ENCODE assay signal across 15 cellular contexts in genomic region chr4:84878090-84878489, GRCh38.
DNase-seq lines count a peak whose midpoint lies in the region; ATAC-seq and TF ChIP-seq lines count a peak whose summit lies in the region.
"Had no signal": no experiment of that assay in that cellular context is flagged by ENCODE, and none has a peak within 500 bp of the region (broad histone marks: within the 10 kb centered on the region; RNA-seq: fewer than 3 reads in every experiment).

No MANE protein-coding gene starts in this region.

- DNase-seq in AG08396 (ENCODE audit: low spot score) (peak; percentile 53), LHCN-M2 (ENCODE audit: low read depth) (peak; percentile 93), dedifferentiated amniotic fluid mesenchymal stem cell (ENCODE audit: extremely low spot score) (peak; percentile 71), left lung (no peak), sigmoid colon (no peak), left cardiac atrium (no peak)
- no peak for DNase-seq in stimulated activated CD4-positive, alpha-beta T cell treated with anti-CD3 and anti-CD28 coated beads, Interleukin-2, amount 100 ng/mL, for 48 hours
- DNase-seq: activated naive CD8-positive, alpha-beta T cell treated with anti-CD3 and anti-CD28 coated beads, Interleukin-2, amount 10 ng/mL, durations not matched to agents 7 days and 5 days; NCI-H446; nephron progenitor cell; Peyer's patch; spleen; upper lobe of left lung had no signal

- H3K9me3 ChIP-seq in left lung (no peaks in the 10 kb centered on the region), sigmoid colon (no peaks in the 10 kb centered on the region)
- H3K9me3 ChIP-seq: BLaER1, Peyer's patch, spleen, upper lobe of left lung had no signal

- 84 to 89% methylated on average over 1 of the region's 1 CpG for WGBS in sigmoid colon, 2 donors

- peaks cover 0 to 9% of the 10 kb centered on the region in 2 donors for H3K36me3 ChIP-seq in left lung
- H3K36me3 ChIP-seq in sigmoid colon = peaks cover 0 to 4% (median 0%) of the 10 kb centered on the region in 4 donors
- H3K36me3 ChIP-seq: Peyer's patch had no signal

- H3K4me1 ChIP-seq in left lung = peaks cover 0 to 14% of the 10 kb centered on the region in 2 donors
- H3K4me1 ChIP-seq in sigmoid colon = no peaks in the 10 kb centered on the region
- H3K4me1 ChIP-seq: BLaER1, Peyer's patch, spleen had no signal

- no peak for TF ChIP-seq EP300 in sigmoid colon (IDR thresholded peaks at IDR 0.05)

- no peak for TF ChIP-seq POLR2A in sigmoid colon (IDR thresholded peaks at IDR 0.05)

- H3K4me3 ChIP-seq in left lung (no peak overlapping the region), sigmoid colon (no peak overlapping the region)
- H3K4me3 ChIP-seq: BLaER1, Peyer's patch, spleen, upper lobe of left lung had no signal

- no peaks in the 10 kb centered on the region for H3K27me3 ChIP-seq in left lung
- no peaks in the 10 kb centered on the region for H3K27me3 ChIP-seq in sigmoid colon
- H3K27me3 ChIP-seq: BLaER1, Peyer's patch, spleen, upper lobe of left lung had no signal

- TF ChIP-seq CTCF in left lung (IDR thresholded peaks at IDR 0.05) = no peak
- TF ChIP-seq CTCF in sigmoid colon (IDR thresholded peaks at IDR 0.05) = no peak

- peak overlapping the region in 1 of 2 donors; percentile 57 for H3K27ac ChIP-seq in left lung
- H3K27ac ChIP-seq in sigmoid colon = no peak overlapping the region
- H3K27ac ChIP-seq: BLaER1, Peyer's patch, upper lobe of left lung had no signal

- peak; percentile 20 for ATAC-seq in left lung
- no peak for ATAC-seq in left cardiac atrium
- ATAC-seq in GM19397 (IDR thresholded peaks at IDR 0.05; ENCODE audit: unreplicated experiment) = no peak

- intact Hi-C loops in left lung (cut with DNase I) = no loop called here
- intact Hi-C loops in sigmoid colon (cut with DNase I) = no loop called here
- intact Hi-C loops in left cardiac atrium (cut with DNase I) = no loop called here

Comparison
In these comparisons a context has a peak if more than half of its experiments do, and no peak if none do; other contexts are left out.
1. DNase-seq: peak in AG08396 (single experiment), LHCN-M2 (single experiment) and dedifferentiated amniotic fluid mesenchymal stem cell (single experiment); none in left lung (0 of 2), sigmoid colon (single experiment), stimulated activated CD4-positive, alpha-beta T cell treated with anti-CD3 and anti-CD28 coated beads, Interleukin-2, amount 100 ng/mL, for 48 hours (0 of 2) and left cardiac atrium (single experiment).